Comparison of ENCODE assay signal across 8 cellular contexts in genomic region chr1:43367904-43368645, GRCh38. TPM values are rescaled to one million over a fixed set of nuclear protein-coding genes. Genes with fewer than 3 reads are reported as not detected.
DNase-seq lines count a peak whose midpoint lies in the region; ATAC-seq and TF ChIP-seq lines count a peak whose summit lies in the region.

TSS of gene ELOVL1 (minus strand) at chr1:43368011. CDS start at chr1:43365609, 2,402 bp downstream.

- H3K27me3 Mint-ChIP-seq in activated T-cell treated with anti-CD3 and anti-CD28 coated beads, Interleukin-2, amount 50 U/mL, for 24 hours = no peaks in the 10 kb centered on the region

- H3K9me3 Mint-ChIP-seq in activated T-cell treated with anti-CD3 and anti-CD28 coated beads, Interleukin-2, amount 50 U/mL, for 24 hours = no peaks in the 10 kb centered on the region

- peak within 1 kb of the TSS; percentile 77 for H2AFZ ChIP-seq in PC-9

- H3K79me2 ChIP-seq in PC-9 (ENCODE audit: low read depth) = peaks cover 72% of the 10 kb centered on the region

- peak within 1 kb of the TSS; percentile 93 for H3K4me3 Mint-ChIP-seq in activated T-cell treated with anti-CD3 and anti-CD28 coated beads, Interleukin-2, amount 50 U/mL, for 24 hours

- no peaks in the 10 kb centered on the region for H3K9me2 ChIP-seq in PC-9 (ENCODE audit: insufficient read depth)

- peaks cover 69% of the 10 kb centered on the region for H3K4me1 ChIP-seq in PC-9 (replicated peaks; ENCODE audit: insufficient read depth)

- H3K4me2 ChIP-seq in PC-9 = peak within 1 kb of the TSS; percentile 92

- H3K36me3 ChIP-seq in PC-9 (ENCODE audit: low read depth) = peaks cover 20% of the 10 kb centered on the region

- POLR2A ChIA-PET in PC-9 (lab: Charles Lee; ENCODE audit: unreplicated experiment) = interaction anchor here (0.5 to 1.4 kb wide), 11 partner anchors 20 to 760 kb away, joined by 3 to 23 read pairs (median 4); partner anchors contain the start of genes C1orf210, MED8 and SZT2

- intact Hi-C loops in PC-9 (cut with micrococcal nuclease; ENCODE audit: unreplicated experiment) = loop anchor here (1.0 to 5.0 kb wide), 6 partner anchors 19 to 431 kb away; partner anchors contain the start of genes C1orf210, MED8 and SZT2

- H3K4me3 ChIP-seq in PC-9 = peak within 1 kb of the TSS; percentile 99

- H4K20me1 ChIP-seq in PC-9 (ENCODE audit: insufficient read depth) = no peaks in the 10 kb centered on the region

- BruUV-seq in PC-9 (replicated peaks; lab: Mats Ljungman, UMichigan) = TSS peak; percentile 84

- no peaks in the 10 kb centered on the region for H3K9me3 ChIP-seq in PC-9 (ENCODE audit: insufficient read depth, low read depth)

- peak; percentile 33; the same call in 1 of the 2 replicates for TF ChIP-seq CTCF in PC-9 (conservative IDR thresholded peaks at IDR 0.05)

- no peaks in the 10 kb centered on the region for H3K27me3 ChIP-seq in PC-9 (ENCODE audit: insufficient read depth, low read depth)

- peak; percentile 83 for DNase-seq in DMS153 treated with DMSO at 0.1 percent for 48 hours (lab: John Stamatoyannopoulos, UW; ENCODE audit: unreplicated experiment)
- DNase-seq in KG1 (lab: John Stamatoyannopoulos, UW) = peak; percentile 82
- DNase-seq in PC-9 = peak; percentile 82 to 96
- DNase-seq in activated T-cell treated with anti-CD3 and anti-CD28 coated beads, Interleukin-2, amount 50 U/mL, for 24 hours = peak; percentile 94
- DNase-seq in myocyte (ENCODE audit: low read depth) = peak; percentile 87
- peak; percentile 79 to 87 for DNase-seq in stimulated activated CD8-positive, alpha-beta memory T cell treated with anti-CD3 and anti-CD28 coated beads, Interleukin-7, amount 100 ng/mL, for 48 hours (ENCODE audit: extremely low read depth in 1 of 2, low read depth in 1 of 2)

- H3K27ac ChIP-seq in PC-9 = peak within 1 kb of the TSS; percentile 89

- H3K36me3 Mint-ChIP-seq in activated T-cell treated with anti-CD3 and anti-CD28 coated beads, Interleukin-2, amount 50 U/mL, for 24 hours (ENCODE audit: low read depth) = peaks cover 63% of the 10 kb centered on the region

- peaks cover 83% of the 10 kb centered on the region for H3F3A ChIP-seq in PC-9 (ENCODE audit: insufficient read depth, low read depth)

- peaks cover 39% of the 10 kb centered on the region for H3K4me1 Mint-ChIP-seq in activated T-cell treated with anti-CD3 and anti-CD28 coated beads, Interleukin-2, amount 50 U/mL, for 24 hours (ENCODE audit: low read depth)

- CTCF ChIA-PET in PC-9 (lab: Charles Lee) = interaction anchor here (0.8 kb wide), 1 partner anchor 110 kb away, joined by 4 read pairs; no protein-coding TSS in a partner anchor

- H3K27ac Mint-ChIP-seq in activated T-cell treated with anti-CD3 and anti-CD28 coated beads, Interleukin-2, amount 50 U/mL, for 24 hours = peak within 1 kb of the TSS; percentile 94

- ATAC-seq in GM21576 (IDR thresholded peaks at IDR 0.05; ENCODE audit: unreplicated experiment) (peak; percentile 68), esophagus mucosa (peak; percentile 84)

RNA-seq across cellular contexts. Expression of gene ELOVL1, which starts in this region (rescaled TPM):
- 131 TPM in 2 replicates for total RNA-seq in PC-9 (2021)
- 172 TPM for total RNA-seq in esophagus mucosa
- total RNA-seq in myocyte = 47.3 and 48.2 TPM in 2 replicates
- 101 TPM for polyA plus RNA-seq in myocyte (2012)

Comparison
In these comparisons a context has a peak if more than half of its experiments do, and no peak if none do; other contexts are left out.
1. Peak in every context shown above with its lines: DNase-seq, ATAC-seq, H3K4me3 ChIP-seq and H3K27ac ChIP-seq.